In genomic region chr17:38591759-38592241, GRCh38 we compare ENCODE assay signal across 1 cellular context.
TF ChIP-seq lines count a peak whose summit lies in the region.

No MANE protein-coding gene starts in this region.

TF ChIP-seq in H1, 55 proteins besides CTCF, POLR2A, EP300 and RAD21 (continued from another document):
- TF ChIP-seq NRF1 (IDR thresholded peaks at IDR 0.05; ENCODE audit: low read depth, low read length) (no peak), ASH2L (IDR thresholded peaks at IDR 0.05; ENCODE audit: low read length) (no peak), BRCA1 (IDR thresholded peaks at IDR 0.05; ENCODE audit: low read depth, low read length) (no peak)
